30 cellular contexts compared by ENCODE assay signal in the genomic region with DNA sequence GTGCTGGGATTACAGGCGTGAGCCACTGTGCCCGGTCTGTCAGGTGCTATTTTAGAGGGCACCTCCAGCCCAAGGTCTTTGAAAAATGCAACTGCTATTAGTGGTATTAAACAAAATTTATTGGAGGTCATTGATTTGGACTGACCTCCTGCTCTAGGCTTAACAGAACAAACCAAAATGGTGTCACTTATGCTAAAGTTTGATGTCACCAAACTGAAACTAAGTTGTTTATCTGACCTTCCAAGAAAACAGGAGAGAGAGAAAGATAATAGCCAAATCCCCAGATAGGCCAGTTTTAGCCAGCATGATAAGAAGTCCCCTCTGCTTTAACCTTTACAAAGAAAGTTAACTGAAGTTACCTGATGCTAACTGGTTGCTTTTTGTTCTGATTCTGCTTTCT. TPM values are rescaled to one million over a fixed set of nuclear protein-coding genes. Genes with fewer than 3 reads are reported as not detected.
DNase-seq lines count a peak whose midpoint lies in the region; ATAC-seq lines count a peak whose summit lies in the region.
"Had no signal": no experiment of that assay in that cellular context is flagged by ENCODE, and none has a peak within 500 bp of the region (broad histone marks: within the 10 kb centered on the region; RNA-seq: fewer than 3 reads in every experiment).

No MANE protein-coding gene starts in this region.

- peaks cover 57 to 71% (median 69%) of the 10 kb centered on the region in 3 donors for H3K4me1 Mint-ChIP-seq in CD8-positive, alpha-beta memory T cell
- H3K4me1 Mint-ChIP-seq in activated T-helper 17 cell treated with anti-CD3 and anti-CD28 coated beads, Interleukin-2, amount 50 U/mL, for 72 hours, result peaks cover 26% of the 10 kb centered on the region
- peaks cover 53 to 68% of the 10 kb centered on the region in 2 donors for H3K4me1 Mint-ChIP-seq in natural killer cell treated with Interleukin-12 subunit alpha and Interleukin-12 subunit beta and Interleukin-15 and Interleukin-18, amount 100 ng/mL, for 72 hours (ENCODE audit: low read depth in 2 of 2)

- no peaks in the 10 kb centered on the region for H3K36me3 Mint-ChIP-seq in CD8-positive, alpha-beta memory T cell
- H3K36me3 Mint-ChIP-seq in activated T-helper 17 cell treated with anti-CD3 and anti-CD28 coated beads, Interleukin-2, amount 50 U/mL, for 72 hours (ENCODE audit: low read depth), result no peaks in the 10 kb centered on the region
- no peaks in the 10 kb centered on the region for H3K36me3 Mint-ChIP-seq in natural killer cell treated with Interleukin-12 subunit alpha and Interleukin-12 subunit beta and Interleukin-15 and Interleukin-18, amount 100 ng/mL, for 72 hours
- H3K36me3 Mint-ChIP-seq: naive thymus-derived CD4-positive, alpha-beta T cell had no signal

- H3K4me3 ChIP-seq in BLaER1 (no peak overlapping the region), HAP-1 (no peak overlapping the region)
- H3K4me3 ChIP-seq in CD8-positive, alpha-beta memory T cell (ENCODE audit: low read length), result no peak overlapping the region
- H3K4me3 ChIP-seq: gastroesophageal sphincter, lower lobe of right lung, pancreas, SJSA1, thoracic aorta had no signal

- ATAC-seq in activated T-helper 17 cell treated with anti-CD3 and anti-CD28 coated beads, Interleukin-2, amount 50 U/mL, for 72 hours (replicated peaks), result no peak
- no peak for ATAC-seq in natural killer cell treated with Interleukin-12 subunit alpha and Interleukin-12 subunit beta and Interleukin-15 and Interleukin-18, amount 100 ng/mL, for 72 hours
- ATAC-seq: gastroesophageal sphincter; lower lobe of right lung; naive thymus-derived CD4-positive, alpha-beta T cell; pancreas had no signal

- no peak overlapping the region for H3K27ac ChIP-seq in BLaER1
- no peak overlapping the region for H3K27ac ChIP-seq in CD8-positive, alpha-beta memory T cell (ENCODE audit: low read depth, low read length)
- H3K27ac ChIP-seq: gastroesophageal sphincter, lower lobe of right lung, pancreas, RWPE1, SJSA1, thoracic aorta had no signal

- no peaks in the 10 kb centered on the region for H3K9me3 Mint-ChIP-seq in CD8-positive, alpha-beta memory T cell
- H3K9me3 Mint-ChIP-seq in activated T-helper 17 cell treated with anti-CD3 and anti-CD28 coated beads, Interleukin-2, amount 50 U/mL, for 72 hours, result no peaks in the 10 kb centered on the region
- H3K9me3 Mint-ChIP-seq in natural killer cell treated with Interleukin-12 subunit alpha and Interleukin-12 subunit beta and Interleukin-15 and Interleukin-18, amount 100 ng/mL, for 72 hours, result no peaks in the 10 kb centered on the region
- H3K9me3 Mint-ChIP-seq: activated B cell treated with CpG ODN at 0.5 μM for 24 hours; activated T-cell treated with anti-CD3 and anti-CD28 coated beads, Interleukin-2, amount 50 U/mL, for 24 hours; dendritic cell treated with granulocyte-macrophage colony-stimulating factor and Interleukin-4, amounts not matched to agents 40 ng/mL and 50 ng/mL, for 4 days; naive thymus-derived CD4-positive, alpha-beta T cell had no signal

- H3K27me3 ChIP-seq in BLaER1 (peaks cover 21% of the 10 kb centered on the region), HAP-1 (ENCODE audit: low read depth) (no peaks in the 10 kb centered on the region)
- H3K27me3 ChIP-seq in CD8-positive, alpha-beta memory T cell (ENCODE audit: insufficient read depth, low read length, poor library complexity, severe bottlenecking), result peaks cover 5% of the 10 kb centered on the region
- H3K27me3 ChIP-seq: pancreas, SJSA1 had no signal

- no peak overlapping the region for H3K9ac ChIP-seq in BLaER1

- DNase-seq in CD8-positive, alpha-beta memory T cell, result no peak
- DNase-seq in natural killer cell treated with Interleukin-12 subunit alpha and Interleukin-12 subunit beta and Interleukin-15 and Interleukin-18, amount 100 ng/mL, for 72 hours (ENCODE audit: low spot score), result no peak
- DNase-seq in NK-92 (lab: John Stamatoyannopoulos, UW; ENCODE audit: unreplicated experiment), result no peak
- no peak for DNase-seq in HAP-1 (ENCODE audit: low spot score in 2 of 2)
- no peak for DNase-seq in ACHN
- DNase-seq: activated B cell treated with CpG ODN at 0.5 μM for 24 hours; activated CD4-positive, alpha-beta T cell treated with anti-CD3 and anti-CD28 coated beads, Interleukin-2, amount 50 U/mL, for 1 hour; activated gamma-delta T cell treated with Interleukin-2 at 50 U/mL for 16 hours; Calu3; central memory CD4-positive, alpha-beta T cell; DMS79 treated with DMSO at 0.1 percent for 48 hours; GDM1; lower lobe of right lung; naive thymus-derived CD4-positive, alpha-beta T cell; NCI-H1048; NCI-H2107; NCI-H446 treated with DMSO at 0.1 percent for 48 hours; NCI-H774; pancreas; stimulated activated naive CD4-positive, alpha-beta T cell treated with Interleukin-2 at 50 U/mL for 16 hours had no signal

- H4K20me1 ChIP-seq in BLaER1, result no peaks in the 10 kb centered on the region

- peak overlapping the region; percentile 3 to 88 (median 64) for H3K27ac Mint-ChIP-seq in CD8-positive, alpha-beta memory T cell
- H3K27ac Mint-ChIP-seq in activated T-helper 17 cell treated with anti-CD3 and anti-CD28 coated beads, Interleukin-2, amount 50 U/mL, for 72 hours, result no peak overlapping the region
- H3K27ac Mint-ChIP-seq in natural killer cell treated with Interleukin-12 subunit alpha and Interleukin-12 subunit beta and Interleukin-15 and Interleukin-18, amount 100 ng/mL, for 72 hours, result peak overlapping the region; percentile 68 to 85
- H3K27ac Mint-ChIP-seq: activated B cell treated with CpG ODN at 0.5 μM for 24 hours; dendritic cell treated with granulocyte-macrophage colony-stimulating factor and Interleukin-4, amounts not matched to agents 40 ng/mL and 50 ng/mL, for 4 days had no signal

- no peaks in the 10 kb centered on the region for H3K36me3 ChIP-seq in BLaER1
- H3K36me3 ChIP-seq in CD8-positive, alpha-beta memory T cell (ENCODE audit: insufficient read depth, low read length), result no peaks in the 10 kb centered on the region
- no peaks in the 10 kb centered on the region for H3K36me3 ChIP-seq in HAP-1 (replicated peaks)
- H3K36me3 ChIP-seq: gastroesophageal sphincter, lower lobe of right lung, pancreas, SJSA1, thoracic aorta had no signal

- H3K4me2 ChIP-seq in BLaER1, result peak overlapping the region; percentile 88; the same call in 1 of the 2 replicates

- POLR2A ChIA-PET in CD8-positive, alpha-beta memory T cell (lab: Charles Lee), result interaction anchor here (0.6 kb wide), 1 partner anchor 127 kb away, joined by 4 read pairs; no protein-coding TSS in a partner anchor

- in situ Hi-C loops in HAP-1 (cut with MboI; ENCODE audit: low sequenced_read_pairs) (no loop called here), ACHN (cut with HindIII; ENCODE audit: low pct_ligation_motif_present, low pct_unique_long_range_greater_than_20kb, low sequenced_read_pairs) (no loop called here)

- H3K9me3 ChIP-seq in BLaER1 (no peaks in the 10 kb centered on the region; the same call in 1 of the 2 replicates), HAP-1 (no peaks in the 10 kb centered on the region)
- no peaks in the 10 kb centered on the region for H3K9me3 ChIP-seq in CD8-positive, alpha-beta memory T cell (ENCODE audit: low read length)
- H3K9me3 ChIP-seq: gastroesophageal sphincter, lower lobe of right lung, pancreas, SJSA1, thoracic aorta had no signal

- CTCF ChIA-PET in CD8-positive, alpha-beta memory T cell (lab: Charles Lee), result no interaction called here

- H3K4me3 Mint-ChIP-seq in CD8-positive, alpha-beta memory T cell, result peak overlapping the region in 6 of 7 donors; percentile 42 to 85 (median 50)
- peak overlapping the region; percentile 41 for H3K4me3 Mint-ChIP-seq in activated T-helper 17 cell treated with anti-CD3 and anti-CD28 coated beads, Interleukin-2, amount 50 U/mL, for 72 hours
- H3K4me3 Mint-ChIP-seq in natural killer cell treated with Interleukin-12 subunit alpha and Interleukin-12 subunit beta and Interleukin-15 and Interleukin-18, amount 100 ng/mL, for 72 hours, result peak overlapping the region; percentile 74
- H3K4me3 Mint-ChIP-seq: activated B cell treated with CpG ODN at 0.5 μM for 24 hours; dendritic cell treated with granulocyte-macrophage colony-stimulating factor and Interleukin-4, amounts not matched to agents 40 ng/mL and 50 ng/mL, for 4 days had no signal

- H3K4me1 ChIP-seq in BLaER1 (peaks cover 55% of the 10 kb centered on the region), HAP-1 (no peaks in the 10 kb centered on the region)
- peaks cover 47% of the 10 kb centered on the region for H3K4me1 ChIP-seq in CD8-positive, alpha-beta memory T cell (ENCODE audit: insufficient read depth, low read length)
- H3K4me1 ChIP-seq: pancreas had no signal

- peaks cover 0 to 3% of the 10 kb centered on the region in 2 donors for H3K27me3 Mint-ChIP-seq in CD8-positive, alpha-beta memory T cell
- H3K27me3 Mint-ChIP-seq in activated T-helper 17 cell treated with anti-CD3 and anti-CD28 coated beads, Interleukin-2, amount 50 U/mL, for 72 hours, result no peaks in the 10 kb centered on the region
- H3K27me3 Mint-ChIP-seq in natural killer cell treated with Interleukin-12 subunit alpha and Interleukin-12 subunit beta and Interleukin-15 and Interleukin-18, amount 100 ng/mL, for 72 hours, result no peaks in the 10 kb centered on the region

RNA-seq across cellular contexts. Expression of gene INAVA, which starts 8.1 kb away (rescaled TPM):
- under 1 TPM; 0.09 to 0.24 TPM for total RNA-seq in CD8-positive, alpha-beta memory T cell
- 0.37 TPM for polyA plus RNA-seq in CD8-positive, alpha-beta memory T cell
- under 1 TPM; 0.13 to 0.19 TPM for total RNA-seq in activated T-helper 17 cell treated with anti-CD3 and anti-CD28 coated beads, Interleukin-2, amount 50 U/mL, for 72 hours
- under 1 TPM; 0.25 to 0.86 TPM for total RNA-seq in natural killer cell treated with Interleukin-12 subunit alpha and Interleukin-12 subunit beta and Interleukin-15 and Interleukin-18, amount 100 ng/mL, for 72 hours
- polyA plus RNA-seq: naive thymus-derived CD4-positive, alpha-beta T cell had no signal

RNA-seq across cellular contexts. Expression of gene GPR25, which starts 13.8 kb away (rescaled TPM):
- total RNA-seq in CD8-positive, alpha-beta memory T cell, result under 1 TPM; 0.18 to 0.44 TPM
- 34.0 TPM for polyA plus RNA-seq in CD8-positive, alpha-beta memory T cell
- total RNA-seq in activated T-helper 17 cell treated with anti-CD3 and anti-CD28 coated beads, Interleukin-2, amount 50 U/mL, for 72 hours, result 1 to 10 TPM in 1 of 2 donors, not detected in 1; 1.8 TPM
- not detected for total RNA-seq in natural killer cell treated with Interleukin-12 subunit alpha and Interleukin-12 subunit beta and Interleukin-15 and Interleukin-18, amount 100 ng/mL, for 72 hours
- total RNA-seq: Calu3, gastroesophageal sphincter, SJSA1, skeletal muscle tissue, thoracic aorta had no signal
- polyA plus RNA-seq: BJ, pancreas had no signal
